ENCODE assay signal across 18 cellular contexts in the genomic region with DNA sequence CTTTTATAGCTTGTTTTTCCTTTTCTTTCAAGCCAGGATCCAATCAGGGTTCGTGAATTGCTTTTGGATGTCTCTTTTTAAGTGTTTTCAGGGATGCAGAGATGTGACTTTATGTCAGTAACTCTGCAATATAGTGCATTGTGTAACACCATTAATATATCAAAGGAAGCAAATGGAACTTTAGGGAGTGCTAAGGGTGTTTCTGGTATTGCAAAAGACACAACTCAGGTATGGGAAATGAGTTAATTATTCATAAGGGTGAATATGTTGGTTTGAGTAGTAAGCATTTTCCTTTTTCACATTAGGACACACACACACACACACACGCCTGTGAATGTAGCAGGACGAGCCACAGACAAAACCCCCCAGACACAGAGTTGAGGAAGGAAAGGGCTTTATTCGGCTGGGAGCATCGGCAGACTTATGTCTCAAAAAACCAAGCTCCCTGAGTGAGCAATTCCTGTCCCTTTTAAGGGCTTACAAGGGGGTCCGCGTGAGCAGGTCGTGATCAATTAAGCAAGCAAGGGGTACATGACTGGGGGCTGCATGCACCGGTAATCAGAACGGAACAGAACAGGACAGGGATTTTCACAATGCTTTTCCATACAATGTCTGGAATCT. TPM values are rescaled to one million over a fixed set of nuclear protein-coding genes. Genes with fewer than 3 reads are reported as not detected.
DNase-seq lines count a peak whose midpoint lies in the region; TF ChIP-seq lines count a peak whose summit lies in the region.
"Had no signal": no experiment of that assay in that cellular context is flagged by ENCODE, and none has a peak within 500 bp of the region (broad histone marks: within the 10 kb centered on the region; RNA-seq: fewer than 3 reads in every experiment).

No MANE protein-coding gene starts in this region.

- H3K27me3 Mint-ChIP-seq in MCF 10A (ENCODE audit: insufficient read depth, unreplicated experiment) = no peaks in the 10 kb centered on the region
- H3K27me3 Mint-ChIP-seq: CD8-positive, alpha-beta memory T cell had no signal

- no peaks in the 10 kb centered on the region for H3K79me2 ChIP-seq in hepatocyte
- H3K79me2 ChIP-seq in SK-N-SH (ENCODE audit: insufficient read depth) = no peaks in the 10 kb centered on the region

- H3K36me3 Mint-ChIP-seq in MCF 10A (ENCODE audit: insufficient read depth, unreplicated experiment) = peaks cover 14% of the 10 kb centered on the region

- H3K9me3 Mint-ChIP-seq in MCF 10A (ENCODE audit: unreplicated experiment) = no peaks in the 10 kb centered on the region
- H3K9me3 Mint-ChIP-seq: CD8-positive, alpha-beta memory T cell had no signal

- H3K4me2 ChIP-seq in hepatocyte (no peak overlapping the region), SK-N-SH (no peak overlapping the region)
- H3K4me2 ChIP-seq: BLaER1 had no signal

- intact Hi-C loops in MCF 10A (cut with micrococcal nuclease) (no loop called here), breast epithelium (cut with DNase I; ENCODE audit: low total_unique reads) (no loop called here), posterior vena cava (cut with DNase I) (no loop called here)

- H3K4me3 Mint-ChIP-seq in MCF 10A (ENCODE audit: unreplicated experiment) = no peak overlapping the region
- H3K4me3 Mint-ChIP-seq: CD8-positive, alpha-beta memory T cell; H9 had no signal

- TF ChIP-seq POLR2A in breast epithelium (IDR thresholded peaks at IDR 0.05) = no peak

- no peaks in the 10 kb centered on the region for H3K36me3 ChIP-seq in breast epithelium
- no peaks in the 10 kb centered on the region for H3K36me3 ChIP-seq in hepatocyte (replicated peaks; ENCODE audit: insufficient read depth, low read depth)
- peaks cover 0 to 4% of the 10 kb centered on the region in 2 experiments for H3K36me3 ChIP-seq in SK-N-SH (replicated peaks in 1 of 2; ENCODE audit: control insufficient read depth in 1 of 2, insufficient read depth in 2 of 2, low read length in 1 of 2)
- H3K36me3 ChIP-seq: BLaER1 had no signal

- H3K27ac ChIP-seq in breast epithelium (no peak overlapping the region), hepatocyte (peak overlapping the region; percentile 51), SK-N-SH (ENCODE audit: low read depth in 2 of 2, low read length in 1 of 2) (no peak overlapping the region)
- H3K27ac ChIP-seq: BLaER1, HL-60 had no signal

- H3K27ac Mint-ChIP-seq in MCF 10A (ENCODE audit: low read depth, unreplicated experiment) = peak overlapping the region; percentile 67
- H3K27ac Mint-ChIP-seq: CD8-positive, alpha-beta memory T cell; H9 had no signal

- WGBS in hepatocyte (ENCODE audit: low lambda C conversion rate, missing lambda C conversion rate) = 98% methylated on average over 10 of the region's 10 CpGs
- WGBS in SK-N-SH (ENCODE audit: low lambda C conversion rate) = 85% methylated on average over 10 of the region's 10 CpGs

- no peak for TF ChIP-seq CTCF in MCF 10A (IDR thresholded peaks at IDR 0.05; ENCODE audit: unreplicated experiment)
- TF ChIP-seq CTCF in breast epithelium (IDR thresholded peaks at IDR 0.05) = no peak
- no peak for TF ChIP-seq CTCF in epithelial cell of esophagus (IDR thresholded peaks at IDR 0.05; ENCODE audit: insufficient read depth, low read depth, low read length, missing control alignments)
- TF ChIP-seq CTCF in hepatocyte (IDR thresholded peaks at IDR 0.05; ENCODE audit: poor library complexity) = no peak
- TF ChIP-seq CTCF in SK-N-SH (IDR thresholded peaks at IDR 0.05) = no peak

- H3K4me1 ChIP-seq in breast epithelium (no peaks in the 10 kb centered on the region), hepatocyte (ENCODE audit: insufficient read depth) (no peaks in the 10 kb centered on the region), SK-N-SH (ENCODE audit: control insufficient read depth in 1 of 2, insufficient read depth in 2 of 2, low read depth in 1 of 2, low read length in 1 of 2) (peaks cover 0 to 9% of the 10 kb centered on the region in 2 experiments; a peak in 1 of 4 replicates)

- POLR2A ChIA-PET in MCF 10A (lab: Yijun Ruan, JAX) (interaction anchor here (1.4 to 2.1 kb wide), 3 partner anchors 14 to 33 kb away, joined by 4 to 5 read pairs (median 5); no protein-coding TSS in a partner anchor), SK-N-SH (lab: Yijun Ruan, JAX) (no interaction called here)

- H3K27me3 ChIP-seq in breast epithelium (no peaks in the 10 kb centered on the region), hepatocyte (no peaks in the 10 kb centered on the region), SK-N-SH (ENCODE audit: insufficient read depth) (no peaks in the 10 kb centered on the region)
- H3K27me3 ChIP-seq: BLaER1 had no signal

- no peak for TF ChIP-seq EP300 in SK-N-SH (IDR thresholded peaks at IDR 0.05; ENCODE audit: borderline replicate concordance in 1 of 2, low read depth in 1 of 2, low read length in 1 of 2)

- H3K4me3 ChIP-seq in breast epithelium = no peak overlapping the region
- no peak overlapping the region for H3K4me3 ChIP-seq in epithelial cell of esophagus (ENCODE audit: low read length)
- no peak overlapping the region for H3K4me3 ChIP-seq in hepatocyte
- no peak overlapping the region for H3K4me3 ChIP-seq in SK-N-SH (ENCODE audit: low read depth in 2 of 2, low read length in 1 of 2)
- H3K4me3 ChIP-seq: BLaER1 had no signal

- no peak overlapping the region for H2AFZ ChIP-seq in hepatocyte
- H2AFZ ChIP-seq in SK-N-SH (ENCODE audit: low read depth) = no peak overlapping the region

- H4K20me1 ChIP-seq in hepatocyte (ENCODE audit: insufficient read depth, poor library complexity, severe bottlenecking) (no peaks in the 10 kb centered on the region), SK-N-SH (ENCODE audit: insufficient read depth) (no peaks in the 10 kb centered on the region)
- H4K20me1 ChIP-seq: BLaER1 had no signal

- DNase-seq in MCF 10A (ENCODE audit: unreplicated experiment) (peak; percentile 37), breast epithelium (ENCODE audit: low spot score in 2 of 2) (no peak), epithelial cell of esophagus (ENCODE audit: low read depth) (peak; percentile 80), hepatocyte (ENCODE audit: low spot score) (no peak), renal cortical epithelial cell (ENCODE audit: low read depth) (peak; percentile 82), posterior vena cava (ENCODE audit: low spot score) (no peak), epidermal melanocyte (ENCODE audit: insufficient read length, low spot score) (no peak), SK-N-SH (no peak)
- DNase-seq: 8988T; AML-193; Caco-2; CD8-positive, alpha-beta memory T cell; DMS53; GF-D8; GOT3; H9 had no signal

- H3K9me3 ChIP-seq in breast epithelium (no peaks in the 10 kb centered on the region), hepatocyte (ENCODE audit: low read depth) (no peaks in the 10 kb centered on the region), SK-N-SH (no peaks in the 10 kb centered on the region)
- H3K9me3 ChIP-seq: Caco-2 had no signal

- CTCF ChIA-PET in MCF 10A (lab: Yijun Ruan, JAX) (interaction anchor here (0.9 to 1.6 kb wide), 3 partner anchors 12 to 31 kb away, joined by 3 to 7 read pairs (median 4); no protein-coding TSS in a partner anchor), SK-N-SH (lab: Yijun Ruan, JAX) (interaction anchor here (0.8 kb wide), 1 partner anchor 84 kb away, joined by 3 read pairs; no protein-coding TSS in a partner anchor)

- BruUV-seq in MCF 10A (replicated peaks; lab: Mats Ljungman, UMichigan) = no TSS peak

- no peak overlapping the region for H3K9ac ChIP-seq in SK-N-SH
- H3K9ac ChIP-seq: BLaER1 had no signal

- H3F3A ChIP-seq in SK-N-SH (replicated peaks; ENCODE audit: insufficient read depth) = peaks cover 14% of the 10 kb centered on the region

- H3K9me2 ChIP-seq in hepatocyte (replicated peaks; ENCODE audit: insufficient read depth) (no peaks in the 10 kb centered on the region), SK-N-SH (no peaks in the 10 kb centered on the region)

- no peak for TF ChIP-seq RAD21 in SK-N-SH (IDR thresholded peaks at IDR 0.05; ENCODE audit: low read length)

- peaks cover 19% of the 10 kb centered on the region for H3K4me1 Mint-ChIP-seq in MCF 10A (ENCODE audit: insufficient read depth, unreplicated experiment)

TF ChIP-seq in SK-N-SH, 30 proteins besides CTCF, POLR2A, EP300 and RAD21 (continues in another document):
- no peak for TF ChIP-seq GATA2 (CRISPR knock-in tag; IDR thresholded peaks at IDR 0.05)
- no peak for TF ChIP-seq YY1 (IDR thresholded peaks at IDR 0.05; ENCODE audit: low read depth)
- no peak for TF ChIP-seq JUND (IDR thresholded peaks at IDR 0.05)
- no peak for TF ChIP-seq MAX (IDR thresholded peaks at IDR 0.05; ENCODE audit: low read depth)
- TF ChIP-seq GABPA (IDR thresholded peaks at IDR 0.05; ENCODE audit: low read depth) = no peak
- TF ChIP-seq ELF1 (IDR thresholded peaks at IDR 0.05) = no peak
- no peak for TF ChIP-seq TCF12 (IDR thresholded peaks at IDR 0.05)
- TF ChIP-seq, protein P1, sequence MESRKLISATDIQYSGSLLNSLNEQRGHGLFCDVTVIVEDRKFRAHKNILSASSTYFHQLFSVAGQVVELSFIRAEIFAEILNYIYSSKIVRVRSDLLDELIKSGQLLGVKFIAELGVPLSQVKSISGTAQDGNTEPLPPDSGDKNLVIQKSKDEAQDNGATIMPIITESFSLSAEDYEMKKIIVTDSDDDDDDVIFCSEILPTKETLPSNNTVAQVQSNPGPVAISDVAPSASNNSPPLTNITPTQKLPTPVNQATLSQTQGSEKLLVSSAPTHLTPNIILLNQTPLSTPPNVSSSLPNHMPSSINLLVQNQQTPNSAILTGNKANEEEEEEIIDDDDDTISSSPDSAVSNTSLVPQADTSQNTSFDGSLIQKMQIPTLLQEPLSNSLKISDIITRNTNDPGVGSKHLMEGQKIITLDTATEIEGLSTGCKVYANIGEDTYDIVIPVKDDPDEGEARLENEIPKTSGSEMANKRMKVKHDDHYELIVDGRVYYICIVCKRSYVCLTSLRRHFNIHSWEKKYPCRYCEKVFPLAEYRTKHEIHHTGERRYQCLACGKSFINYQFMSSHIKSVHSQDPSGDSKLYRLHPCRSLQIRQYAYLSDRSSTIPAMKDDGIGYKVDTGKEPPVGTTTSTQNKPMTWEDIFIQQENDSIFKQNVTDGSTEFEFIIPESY (IDR thresholded peaks at IDR 0.05; ENCODE audit: borderline replicate concordance, low read depth) = no peak
- no peak for TF ChIP-seq MXI1 (IDR thresholded peaks at IDR 0.05; ENCODE audit: low read depth, low read length)
- TF ChIP-seq RXRA (IDR thresholded peaks at IDR 0.05; ENCODE audit: borderline replicate concordance, low read depth) = no peak

RNA-seq across cellular contexts. Expression of gene GSDME, which starts 31.8 kb away (rescaled TPM):
- 41.6 and 46.1 TPM in 2 replicates for total RNA-seq in MCF 10A (2022)
- total RNA-seq in breast epithelium = 10 to 100 TPM; 12.3 to 33.5 (median 15.1) TPM
- 33.9 and 35.1 TPM in 2 replicates for total RNA-seq in hepatocyte
- 48.1 and 48.6 TPM in 2 replicates for polyA plus RNA-seq in hepatocyte
- 68.4 and 79.0 TPM in 2 replicates for total RNA-seq in renal cortical epithelial cell
- 10 to 100 TPM; 33.4 to 43.5 TPM for total RNA-seq in posterior vena cava
- 109 and 127 TPM in 2 replicates for polyA plus RNA-seq in SK-N-SH (2012; rRNA removed)
- polyA plus RNA-seq in SK-N-SH (2012; cell fraction: cytosol; rRNA removed) = 93.7 and 103 TPM in 2 replicates
- 123 and 155 TPM in 2 replicates for polyA plus RNA-seq in SK-N-SH (2012; cell fraction: nucleus; rRNA removed)

Comparison
In these comparisons a context has a peak if more than half of its experiments do, and no peak if none do; other contexts are left out.
1. DNase-seq: peak in MCF 10A (single experiment), epithelial cell of esophagus (single experiment) and renal cortical epithelial cell (single experiment); none in breast epithelium (0 of 2), hepatocyte (single experiment), posterior vena cava (single experiment), epidermal melanocyte (single experiment) and SK-N-SH (single experiment).